ENCODE assay signal across 19 cellular contexts in the genomic region with DNA sequence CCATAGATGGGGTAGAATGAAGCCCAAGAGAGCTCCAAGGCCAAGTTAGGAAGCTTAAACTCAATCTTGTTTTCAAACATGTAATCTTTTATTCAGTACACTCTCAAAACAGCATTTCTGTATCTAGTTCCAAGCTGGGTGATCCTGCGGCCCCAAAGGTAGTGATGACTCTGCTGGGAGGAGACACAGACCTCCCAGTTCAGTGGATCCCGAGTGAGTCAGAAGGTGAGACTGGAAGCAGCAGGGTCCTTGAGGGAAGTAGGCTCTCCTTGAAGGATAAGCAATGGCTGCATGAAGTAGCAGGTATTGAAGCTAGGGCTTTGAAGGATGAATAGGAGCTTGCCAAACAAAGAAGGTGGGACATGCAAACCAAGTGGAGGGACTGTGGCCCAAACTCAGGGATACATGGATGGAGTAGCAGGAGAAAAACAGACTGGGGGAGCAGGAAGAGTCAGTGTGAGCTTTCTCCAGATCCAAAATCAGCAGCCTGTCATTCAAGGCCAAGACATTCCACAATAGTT. TPM values are rescaled to one million over a fixed set of nuclear protein-coding genes. Genes with fewer than 3 reads are reported as not detected.
"Had no signal": no experiment of that assay in that cellular context is flagged by ENCODE, and none has a peak within 500 bp of the region (broad histone marks: within the 10 kb centered on the region; RNA-seq: fewer than 3 reads in every experiment).

No MANE protein-coding gene starts in this region.

- H3K27me3 Mint-ChIP-seq: activated CD4-positive, alpha-beta T cell treated with anti-CD3 and anti-CD28 coated beads, Interleukin-2, amount 10 ng/mL, durations not matched to agents 7 days and 5 days had no signal

- H3K4me3 Mint-ChIP-seq: activated CD4-positive, alpha-beta T cell treated with anti-CD3 and anti-CD28 coated beads, Interleukin-2, amount 10 ng/mL, durations not matched to agents 7 days and 5 days; activated naive CD4-positive, alpha-beta T cell treated with anti-CD3 and anti-CD28 coated beads, Interleukin-2, amount 10 ng/mL, durations not matched to agents 7 days and 5 days; naive thymus-derived CD8-positive, alpha-beta T cell had no signal

- DNase-seq: activated CD4-positive, alpha-beta T cell treated with anti-CD3 and anti-CD28 coated beads, Interleukin-2, amount 10 ng/mL, durations not matched to agents 7 days and 5 days; activated CD4-positive, CD25-positive, alpha-beta regulatory T cell; activated CD8-positive, alpha-beta memory T cell treated with anti-CD3 and anti-CD28 coated beads for 24 hours; activated naive CD4-positive, alpha-beta T cell treated with anti-CD3 and anti-CD28 coated beads, Interleukin-2, amount 10 ng/mL, durations not matched to agents 7 days and 5 days; central memory CD4-positive, alpha-beta T cell; cortex of kidney; effector CD8-positive, alpha-beta T cell; hippocampal formation; naive thymus-derived CD8-positive, alpha-beta T cell; nucleus accumbens; stimulated activated CD4-positive, alpha-beta T cell treated with anti-CD3 and anti-CD28 coated beads, Interleukin-12 subunit alpha, Interleukin-12 subunit beta, amount 100 ng/mL, for 4 hours; stimulated activated naive CD4-positive, alpha-beta T cell; substantia nigra; T-helper 2 cell; upper lobe of left lung had no signal

- H3K4me3 ChIP-seq: lung, upper lobe of left lung had no signal

- H3K27me3 ChIP-seq: upper lobe of left lung had no signal

- FAIRE-seq: TTC549 had no signal

- H3K4me1 Mint-ChIP-seq: activated CD4-positive, alpha-beta T cell treated with anti-CD3 and anti-CD28 coated beads, Interleukin-2, amount 10 ng/mL, durations not matched to agents 7 days and 5 days; activated naive CD4-positive, alpha-beta T cell treated with anti-CD3 and anti-CD28 coated beads, Interleukin-2, amount 10 ng/mL, durations not matched to agents 7 days and 5 days; naive thymus-derived CD8-positive, alpha-beta T cell had no signal

- H3K27ac Mint-ChIP-seq: activated CD4-positive, alpha-beta T cell treated with anti-CD3 and anti-CD28 coated beads, Interleukin-2, amount 10 ng/mL, durations not matched to agents 7 days and 5 days; activated naive CD4-positive, alpha-beta T cell treated with anti-CD3 and anti-CD28 coated beads, Interleukin-2, amount 10 ng/mL, durations not matched to agents 7 days and 5 days had no signal

- H3K36me3 ChIP-seq: upper lobe of left lung had no signal

- H3K4me1 ChIP-seq: upper lobe of left lung had no signal

- H3K36me3 Mint-ChIP-seq: activated naive CD4-positive, alpha-beta T cell treated with anti-CD3 and anti-CD28 coated beads, Interleukin-2, amount 10 ng/mL, durations not matched to agents 7 days and 5 days had no signal

- H3K27ac ChIP-seq: upper lobe of left lung had no signal

RNA-seq across cellular contexts. Expression of a gene that starts 9.6 kb away (rescaled TPM):
- total RNA-seq: glomerular endothelial cell, pulmonary artery endothelial cell had no signal
